Comparison of ENCODE assay signal across 26 cellular contexts in the genomic region with DNA sequence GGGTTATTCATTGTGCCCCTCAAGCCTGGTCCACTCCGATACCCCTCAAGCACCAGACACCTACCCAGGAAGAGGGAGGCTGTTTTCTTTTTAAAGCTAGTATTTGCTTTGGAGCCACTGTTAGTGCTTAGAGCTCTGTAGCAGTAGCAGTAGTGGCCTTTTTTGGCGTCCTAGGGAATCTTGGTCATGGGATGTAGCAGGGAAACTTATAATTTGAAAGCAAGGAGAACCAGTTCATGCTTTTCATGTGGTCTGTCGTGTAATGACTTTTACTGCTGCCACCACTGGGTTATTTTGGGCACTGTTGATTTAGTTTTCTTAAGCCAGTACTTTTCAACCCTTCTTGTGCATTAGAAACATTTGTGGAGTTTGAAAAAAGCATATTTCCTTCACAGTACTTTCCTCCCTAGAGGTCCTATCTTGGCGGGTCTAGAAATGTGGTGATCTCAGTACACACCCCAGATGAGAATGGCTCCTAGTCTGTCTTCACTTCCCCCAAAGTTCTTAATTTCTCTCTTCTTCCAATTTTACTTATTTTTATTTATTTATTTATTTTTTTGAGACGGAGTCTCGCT. TPM values are rescaled to one million over a fixed set of nuclear protein-coding genes. Genes with fewer than 3 reads are reported as not detected.
A peak's percentile ranks its signal among the peaks of the same experiment; 100 is the strongest.
DNase-seq lines count a peak whose midpoint lies in the region; ATAC-seq, FAIRE-seq and TF ChIP-seq lines count a peak whose summit lies in the region.
"Had no signal": no experiment of that assay in that cellular context is flagged by ENCODE, and none has a peak within 500 bp of the region (broad histone marks: within the 10 kb centered on the region; RNA-seq: fewer than 3 reads in every experiment).

No MANE protein-coding gene starts in this region.

- H3K4me3 ChIP-seq in heart right ventricle (no peak overlapping the region), osteoblast (ENCODE audit: insufficient read depth, low read length) (no peak overlapping the region), tibial artery (no peak overlapping the region)
- H3K4me3 ChIP-seq: gastroesophageal sphincter, transverse colon had no signal

- intact Hi-C loops in heart right ventricle (cut with DNase I) (loop anchor here in 1 of 10 donors (5.0 kb wide), 1 partner anchor 38 kb away; no protein-coding TSS in a partner anchor), tibial artery (cut with DNase I; ENCODE audit: low total_unique reads) (no loop called here)
- intact Hi-C loops in activated CD4-positive, alpha-beta T cell treated with anti-CD3 and anti-CD28 coated beads for 36 hours (cut with DNase I, micrococcal nuclease) = no loop called here

- H3K27me3 ChIP-seq in heart right ventricle = no peaks in the 10 kb centered on the region
- no peaks in the 10 kb centered on the region for H3K27me3 ChIP-seq in osteoblast (ENCODE audit: insufficient read depth, low read length)
- H3K27me3 ChIP-seq in tibial artery = no peaks in the 10 kb centered on the region
- H3K27me3 ChIP-seq: gastroesophageal sphincter, transverse colon had no signal

- H3K4me3 Mint-ChIP-seq in activated CD8-positive, alpha-beta memory T cell treated with anti-CD3 and anti-CD28 coated beads, Interleukin-2, amount 10 ng/mL, durations not matched to agents 7 days and 5 days = no peak overlapping the region
- no peak overlapping the region for H3K4me3 Mint-ChIP-seq in activated CD4-positive, alpha-beta T cell treated with anti-CD3 and anti-CD28 coated beads for 36 hours
- H3K4me3 Mint-ChIP-seq: activated naive CD4-positive, alpha-beta T cell treated with anti-CD3 and anti-CD28 coated beads, Interleukin-2, amount 10 ng/mL, durations not matched to agents 7 days and 5 days; activated T-cell treated with anti-CD3 and anti-CD28 coated beads, Interleukin-2, amount 50 U/mL, for 4 hours; CD8-positive, alpha-beta memory T cell; central memory CD8-positive, alpha-beta T cell; HFFc6; stimulated activated memory B cell treated with anti-CD40 and anti-IgM and Interleukin-4, amounts not matched to agents 10 μg/mL and 1 μg/mL and 100 μg/mL, for 72 hours had no signal

- no peak for DNase-seq in activated CD8-positive, alpha-beta memory T cell treated with anti-CD3 and anti-CD28 coated beads, Interleukin-2, amount 10 ng/mL, durations not matched to agents 7 days and 5 days
- no peak for DNase-seq in activated CD8-positive, alpha-beta memory T cell treated with anti-CD3 and anti-CD28 coated beads, Interleukin-2, amount 50 U/mL, for 48 hours
- DNase-seq in heart right ventricle = peak in 1 of 2 donors; percentile 13
- DNase-seq in osteoblast (ENCODE audit: insufficient read length, low spot score, missing footprints) = no peak
- DNase-seq in tibial artery = peak in 1 of 2 donors; percentile 24
- DNase-seq in HTR-8/SVneo (ENCODE audit: insufficient read length, low spot score) = no peak
- no peak for DNase-seq in dedifferentiated amniotic fluid mesenchymal stem cell (ENCODE audit: extremely low spot score)
- DNase-seq in activated CD4-positive, alpha-beta T cell treated with anti-CD3 and anti-CD28 coated beads for 36 hours = no peak
- DNase-seq: activated CD4-positive, CD25-positive, alpha-beta regulatory T cell; activated naive CD4-positive, alpha-beta T cell treated with anti-CD3 and anti-CD28 coated beads, Interleukin-2, amount 10 ng/mL, durations not matched to agents 7 days and 5 days; activated T-cell treated with anti-CD3 and anti-CD28 coated beads, Interleukin-2, amount 50 U/mL, for 4 hours; amygdala; CD8-positive, alpha-beta memory T cell; HFFc6; naive thymus-derived CD4-positive, alpha-beta T cell; NCI-H2171; NCI-H524 treated with DMSO at 0.1 percent for 48 hours; stimulated activated CD4-positive, alpha-beta T cell treated with anti-CD3 and anti-CD28 coated beads, Interleukin-1b, Interleukin-23, amount 100 ng/mL, for 48 hours; T-helper 9 cell; transverse colon had no signal

- peak overlapping the region; percentile 11 for H3K27ac Mint-ChIP-seq in activated CD8-positive, alpha-beta memory T cell treated with anti-CD3 and anti-CD28 coated beads, Interleukin-2, amount 10 ng/mL, durations not matched to agents 7 days and 5 days
- H3K27ac Mint-ChIP-seq in activated CD4-positive, alpha-beta T cell treated with anti-CD3 and anti-CD28 coated beads for 36 hours = no peak overlapping the region
- H3K27ac Mint-ChIP-seq: activated naive CD4-positive, alpha-beta T cell treated with anti-CD3 and anti-CD28 coated beads, Interleukin-2, amount 10 ng/mL, durations not matched to agents 7 days and 5 days; HFFc6; stimulated activated memory B cell treated with anti-CD40 and anti-IgM and Interleukin-4, amounts not matched to agents 10 μg/mL and 1 μg/mL and 100 μg/mL, for 72 hours had no signal

- H3K36me3 ChIP-seq in heart right ventricle (peaks cover 0 to 39% (median 0%) of the 10 kb centered on the region in 9 donors), osteoblast (ENCODE audit: insufficient read depth, low read length) (peaks cover 24% of the 10 kb centered on the region), tibial artery (peaks cover 0 to 8% (median 6%) of the 10 kb centered on the region in 3 donors)

- H3K4me1 Mint-ChIP-seq in activated CD8-positive, alpha-beta memory T cell treated with anti-CD3 and anti-CD28 coated beads, Interleukin-2, amount 10 ng/mL, durations not matched to agents 7 days and 5 days = peaks cover 8% of the 10 kb centered on the region
- peaks cover 9% of the 10 kb centered on the region for H3K4me1 Mint-ChIP-seq in activated CD4-positive, alpha-beta T cell treated with anti-CD3 and anti-CD28 coated beads for 36 hours

- no peak overlapping the region for H2AFZ ChIP-seq in osteoblast (ENCODE audit: low read length)
- H2AFZ ChIP-seq: parathyroid adenoma had no signal

- H3K4me1 ChIP-seq in heart right ventricle = peaks cover 3 to 64% (median 40%) of the 10 kb centered on the region in 9 donors
- peaks cover 7% of the 10 kb centered on the region for H3K4me1 ChIP-seq in osteoblast (ENCODE audit: insufficient read depth, low read length)
- H3K4me1 ChIP-seq in tibial artery = peaks cover 0 to 38% (median 20%) of the 10 kb centered on the region in 4 donors
- H3K4me1 ChIP-seq: parathyroid adenoma had no signal

- POLR2A ChIA-PET in activated CD4-positive, alpha-beta T cell treated with anti-CD3 and anti-CD28 coated beads for 36 hours (lab: Charles Lee) = no interaction called here

- TF ChIP-seq CTCF in heart right ventricle (IDR thresholded peaks at IDR 0.05) (peak in 4 of 9 donors; percentile 10 to 22 (median 18)), osteoblast (IDR thresholded peaks at IDR 0.05; ENCODE audit: extremely low read depth, low read depth, low read length) (peak; percentile 6), tibial artery (IDR thresholded peaks at IDR 0.05) (peak; percentile 11 to 16)

- 63% methylated on average over 6 of the region's 6 CpGs for WGBS in heart right ventricle, 2 donors

- H3K27me3 Mint-ChIP-seq in activated CD8-positive, alpha-beta memory T cell treated with anti-CD3 and anti-CD28 coated beads, Interleukin-2, amount 10 ng/mL, durations not matched to agents 7 days and 5 days = no peaks in the 10 kb centered on the region
- H3K27me3 Mint-ChIP-seq in activated CD4-positive, alpha-beta T cell treated with anti-CD3 and anti-CD28 coated beads for 36 hours = no peaks in the 10 kb centered on the region
- H3K27me3 Mint-ChIP-seq: activated naive CD4-positive, alpha-beta T cell treated with anti-CD3 and anti-CD28 coated beads, Interleukin-2, amount 10 ng/mL, durations not matched to agents 7 days and 5 days; CD8-positive, alpha-beta memory T cell; central memory CD8-positive, alpha-beta T cell; naive thymus-derived CD4-positive, alpha-beta T cell; stimulated activated memory B cell treated with anti-CD40 and anti-IgM and Interleukin-4, amounts not matched to agents 10 μg/mL and 1 μg/mL and 100 μg/mL, for 72 hours had no signal

- no peak overlapping the region for H3K4me2 ChIP-seq in osteoblast (ENCODE audit: insufficient read depth, low read length)

- peaks cover 90% of the 10 kb centered on the region for H3K79me2 ChIP-seq in osteoblast (ENCODE audit: insufficient read depth, low read length)

- FAIRE-seq in HTR-8/SVneo (lab: Jason Lieb, UNC) = no peak
- FAIRE-seq: keratinocyte had no signal

- CTCF ChIA-PET in activated CD8-positive, alpha-beta memory T cell treated with anti-CD3 and anti-CD28 coated beads, Interleukin-2, amount 10 ng/mL, durations not matched to agents 7 days and 5 days (lab: Charles Lee) = interaction anchor here (1.8 kb wide), 1 partner anchor 42 kb away, joined by 6 read pairs; no protein-coding TSS in a partner anchor
- CTCF ChIA-PET in activated CD4-positive, alpha-beta T cell treated with anti-CD3 and anti-CD28 coated beads for 36 hours (lab: Charles Lee) = interaction anchor here (1.0 to 1.9 kb wide), 2 partner anchors 11 to 41 kb away, joined by 4 read pairs; no protein-coding TSS in a partner anchor

- ATAC-seq in activated CD8-positive, alpha-beta memory T cell treated with anti-CD3 and anti-CD28 coated beads, Interleukin-2, amount 10 ng/mL, durations not matched to agents 7 days and 5 days = no peak
- ATAC-seq in heart right ventricle = peak in 7 of 8 donors; percentile 39 to 86 (median 63)
- ATAC-seq in activated CD4-positive, alpha-beta T cell treated with anti-CD3 and anti-CD28 coated beads for 36 hours = no peak
- ATAC-seq: activated T-cell treated with anti-CD3 and anti-CD28 coated beads, Interleukin-2, amount 50 U/mL, for 4 hours; gastroesophageal sphincter; naive thymus-derived CD4-positive, alpha-beta T cell; stimulated activated memory B cell treated with anti-CD40 and anti-IgM and Interleukin-4, amounts not matched to agents 10 μg/mL and 1 μg/mL and 100 μg/mL, for 72 hours had no signal

- H3K9me3 ChIP-seq in heart right ventricle (no peaks in the 10 kb centered on the region), osteoblast (ENCODE audit: low read depth, low read length) (no peaks in the 10 kb centered on the region), tibial artery (no peaks in the 10 kb centered on the region)
- H3K9me3 ChIP-seq: gastroesophageal sphincter, transverse colon had no signal

- H4K20me1 ChIP-seq in osteoblast (ENCODE audit: insufficient read depth, low read length) = peaks cover 2% of the 10 kb centered on the region

- H3K36me3 Mint-ChIP-seq in activated CD8-positive, alpha-beta memory T cell treated with anti-CD3 and anti-CD28 coated beads, Interleukin-2, amount 10 ng/mL, durations not matched to agents 7 days and 5 days = peaks cover 34% of the 10 kb centered on the region
- H3K36me3 Mint-ChIP-seq in activated CD4-positive, alpha-beta T cell treated with anti-CD3 and anti-CD28 coated beads for 36 hours (ENCODE audit: low read depth) = peaks cover 33% of the 10 kb centered on the region

- no peaks in the 10 kb centered on the region for H3K9me3 Mint-ChIP-seq in activated CD8-positive, alpha-beta memory T cell treated with anti-CD3 and anti-CD28 coated beads, Interleukin-2, amount 10 ng/mL, durations not matched to agents 7 days and 5 days (ENCODE audit: low read depth)
- H3K9me3 Mint-ChIP-seq in activated CD4-positive, alpha-beta T cell treated with anti-CD3 and anti-CD28 coated beads for 36 hours (ENCODE audit: low read depth) = no peaks in the 10 kb centered on the region
- H3K9me3 Mint-ChIP-seq: activated naive CD4-positive, alpha-beta T cell treated with anti-CD3 and anti-CD28 coated beads, Interleukin-2, amount 10 ng/mL, durations not matched to agents 7 days and 5 days; activated T-cell treated with anti-CD3 and anti-CD28 coated beads, Interleukin-2, amount 50 U/mL, for 4 hours; CD8-positive, alpha-beta memory T cell; central memory CD8-positive, alpha-beta T cell; HFFc6; naive thymus-derived CD4-positive, alpha-beta T cell; stimulated activated memory B cell treated with anti-CD40 and anti-IgM and Interleukin-4, amounts not matched to agents 10 μg/mL and 1 μg/mL and 100 μg/mL, for 72 hours had no signal

- H3K27ac ChIP-seq in heart right ventricle (peak overlapping the region in 8 of 10 donors; percentile 2 to 42 (median 28)), osteoblast (ENCODE audit: low read depth, low read length) (peak overlapping the region; percentile 48), tibial artery (peak overlapping the region; percentile 69 to 77)
- H3K27ac ChIP-seq: 22Rv1, parathyroid adenoma, transverse colon had no signal

RNA-seq across cellular contexts. Expression of gene MARK3, which starts 49.7 kb away (rescaled TPM):
- 10 to 100 TPM; 79.9 to 88.5 TPM for total RNA-seq in activated CD8-positive, alpha-beta memory T cell treated with anti-CD3 and anti-CD28 coated beads, Interleukin-2, amount 10 ng/mL, durations not matched to agents 7 days and 5 days
- 100 to 1,000 TPM in 3 of 10 donors, 10 to 100 TPM in 7; 62.3 to 246 (median 72.6) TPM for total RNA-seq in heart right ventricle
- polyA plus RNA-seq in heart right ventricle = 100 to 1,000 TPM in 1 of 2 donors, 10 to 100 TPM in 1; 85.4 to 136 TPM
- total RNA-seq in osteoblast = 101 and 108 TPM in 2 replicates
- total RNA-seq in activated CD4-positive, alpha-beta T cell treated with anti-CD3 and anti-CD28 coated beads for 36 hours = 10 to 100 TPM; 57.3 to 64.9 TPM

Comparison
In these comparisons a context has a peak if more than half of its experiments do, and no peak if none do; other contexts are left out.
1. ATAC-seq: peak in heart right ventricle (7 of 8); none in activated CD8-positive, alpha-beta memory T cell treated with anti-CD3 and anti-CD28 coated beads, Interleukin-2, amount 10 ng/mL, durations not matched to agents 7 days and 5 days (single experiment) and activated CD4-positive, alpha-beta T cell treated with anti-CD3 and anti-CD28 coated beads for 36 hours (single experiment).
2. Peak in every context shown above with its lines, with median percentiles within 50 percentile points of each other: H3K27ac ChIP-seq.